ENCODE assay signal across 1 cellular context in the genomic region with DNA sequence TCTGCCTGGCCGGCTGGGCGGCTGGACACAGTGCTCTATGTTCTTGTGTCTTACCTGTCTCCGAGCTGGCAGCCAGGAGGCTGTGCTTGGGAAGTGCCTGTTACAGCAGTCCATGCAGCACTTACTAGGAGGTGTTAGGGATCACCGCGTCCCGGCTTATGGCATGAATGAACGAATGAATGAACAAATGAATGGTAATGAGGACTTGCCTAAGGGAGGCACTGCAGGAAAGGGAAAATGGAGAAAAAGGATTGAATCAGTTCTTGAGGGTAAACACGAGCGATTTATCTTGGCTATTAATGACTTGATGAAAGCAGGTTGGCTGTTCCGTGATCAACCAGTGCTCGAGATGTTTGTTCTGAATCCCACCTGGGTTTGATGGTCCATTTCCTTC.
TF ChIP-seq lines count a peak whose summit lies in the region.

No MANE protein-coding gene starts in this region.

TF ChIP-seq in WTC11, 78 proteins besides CTCF, POLR2A, EP300 and RAD21 (continued from another document):
- TF ChIP-seq, protein P1, sequence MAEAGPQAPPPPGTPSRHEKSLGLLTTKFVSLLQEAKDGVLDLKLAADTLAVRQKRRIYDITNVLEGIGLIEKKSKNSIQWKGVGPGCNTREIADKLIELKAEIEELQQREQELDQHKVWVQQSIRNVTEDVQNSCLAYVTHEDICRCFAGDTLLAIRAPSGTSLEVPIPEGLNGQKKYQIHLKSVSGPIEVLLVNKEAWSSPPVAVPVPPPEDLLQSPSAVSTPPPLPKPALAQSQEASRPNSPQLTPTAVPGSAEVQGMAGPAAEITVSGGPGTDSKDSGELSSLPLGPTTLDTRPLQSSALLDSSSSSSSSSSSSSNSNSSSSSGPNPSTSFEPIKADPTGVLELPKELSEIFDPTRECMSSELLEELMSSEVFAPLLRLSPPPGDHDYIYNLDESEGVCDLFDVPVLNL (CRISPR knock-in tag; IDR thresholded peaks at IDR 0.05; ENCODE audit: borderline replicate concordance, low read depth) = no peak
- TF ChIP-seq, protein P2, sequence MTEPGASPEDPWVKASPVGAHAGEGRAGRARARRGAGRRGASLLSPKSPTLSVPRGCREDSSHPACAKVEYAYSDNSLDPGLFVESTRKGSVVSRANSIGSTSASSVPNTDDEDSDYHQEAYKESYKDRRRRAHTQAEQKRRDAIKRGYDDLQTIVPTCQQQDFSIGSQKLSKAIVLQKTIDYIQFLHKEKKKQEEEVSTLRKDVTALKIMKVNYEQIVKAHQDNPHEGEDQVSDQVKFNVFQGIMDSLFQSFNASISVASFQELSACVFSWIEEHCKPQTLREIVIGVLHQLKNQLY (CRISPR knock-in tag; IDR thresholded peaks at IDR 0.05) = no peak
- TF ChIP-seq IRF2 (CRISPR knock-in tag; IDR thresholded peaks at IDR 0.05; ENCODE audit: borderline replicate concordance, low read depth) (no peak), FOXJ3 (CRISPR knock-in tag; IDR thresholded peaks at IDR 0.05; ENCODE audit: borderline replicate concordance) (no peak), GRHL2 (CRISPR knock-in tag; IDR thresholded peaks at IDR 0.05; ENCODE audit: insufficient replicate concordance, severe bottlenecking) (no peak), ZNF671 (CRISPR knock-in tag; IDR thresholded peaks at IDR 0.05) (no peak), TCF7 (CRISPR knock-in tag; IDR thresholded peaks at IDR 0.05; ENCODE audit: low read depth) (no peak), PRRX2 (CRISPR knock-in tag; IDR thresholded peaks at IDR 0.05) (no peak), ZNF317 (CRISPR knock-in tag; IDR thresholded peaks at IDR 0.05; ENCODE audit: borderline replicate concordance, low read depth) (no peak)
- TF ChIP-seq, protein P3, sequence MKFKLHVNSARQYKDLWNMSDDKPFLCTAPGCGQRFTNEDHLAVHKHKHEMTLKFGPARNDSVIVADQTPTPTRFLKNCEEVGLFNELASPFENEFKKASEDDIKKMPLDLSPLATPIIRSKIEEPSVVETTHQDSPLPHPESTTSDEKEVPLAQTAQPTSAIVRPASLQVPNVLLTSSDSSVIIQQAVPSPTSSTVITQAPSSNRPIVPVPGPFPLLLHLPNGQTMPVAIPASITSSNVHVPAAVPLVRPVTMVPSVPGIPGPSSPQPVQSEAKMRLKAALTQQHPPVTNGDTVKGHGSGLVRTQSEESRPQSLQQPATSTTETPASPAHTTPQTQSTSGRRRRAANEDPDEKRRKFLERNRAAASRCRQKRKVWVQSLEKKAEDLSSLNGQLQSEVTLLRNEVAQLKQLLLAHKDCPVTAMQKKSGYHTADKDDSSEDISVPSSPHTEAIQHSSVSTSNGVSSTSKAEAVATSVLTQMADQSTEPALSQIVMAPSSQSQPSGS (CRISPR knock-in tag; IDR thresholded peaks at IDR 0.05; ENCODE audit: borderline replicate concordance, low read depth) = no peak
- TF ChIP-seq, protein P4, sequence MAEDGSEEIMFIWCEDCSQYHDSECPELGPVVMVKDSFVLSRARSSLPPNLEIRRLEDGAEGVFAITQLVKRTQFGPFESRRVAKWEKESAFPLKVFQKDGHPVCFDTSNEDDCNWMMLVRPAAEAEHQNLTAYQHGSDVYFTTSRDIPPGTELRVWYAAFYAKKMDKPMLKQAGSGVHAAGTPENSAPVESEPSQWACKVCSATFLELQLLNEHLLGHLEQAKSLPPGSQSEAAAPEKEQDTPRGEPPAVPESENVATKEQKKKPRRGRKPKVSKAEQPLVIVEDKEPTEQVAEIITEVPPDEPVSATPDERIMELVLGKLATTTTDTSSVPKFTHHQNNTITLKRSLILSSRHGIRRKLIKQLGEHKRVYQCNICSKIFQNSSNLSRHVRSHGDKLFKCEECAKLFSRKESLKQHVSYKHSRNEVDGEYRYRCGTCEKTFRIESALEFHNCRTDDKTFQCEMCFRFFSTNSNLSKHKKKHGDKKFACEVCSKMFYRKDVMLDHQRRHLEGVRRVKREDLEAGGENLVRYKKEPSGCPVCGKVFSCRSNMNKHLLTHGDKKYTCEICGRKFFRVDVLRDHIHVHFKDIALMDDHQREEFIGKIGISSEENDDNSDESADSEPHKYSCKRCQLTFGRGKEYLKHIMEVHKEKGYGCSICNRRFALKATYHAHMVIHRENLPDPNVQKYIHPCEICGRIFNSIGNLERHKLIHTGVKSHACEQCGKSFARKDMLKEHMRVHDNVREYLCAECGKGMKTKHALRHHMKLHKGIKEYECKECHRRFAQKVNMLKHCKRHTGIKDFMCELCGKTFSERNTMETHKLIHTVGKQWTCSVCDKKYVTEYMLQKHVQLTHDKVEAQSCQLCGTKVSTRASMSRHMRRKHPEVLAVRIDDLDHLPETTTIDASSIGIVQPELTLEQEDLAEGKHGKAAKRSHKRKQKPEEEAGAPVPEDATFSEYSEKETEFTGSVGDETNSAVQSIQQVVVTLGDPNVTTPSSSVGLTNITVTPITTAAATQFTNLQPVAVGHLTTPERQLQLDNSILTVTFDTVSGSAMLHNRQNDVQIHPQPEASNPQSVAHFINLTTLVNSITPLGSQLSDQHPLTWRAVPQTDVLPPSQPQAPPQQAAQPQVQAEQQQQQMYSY (CRISPR knock-in tag; IDR thresholded peaks at IDR 0.05) = no peak
- TF ChIP-seq, protein P5, sequence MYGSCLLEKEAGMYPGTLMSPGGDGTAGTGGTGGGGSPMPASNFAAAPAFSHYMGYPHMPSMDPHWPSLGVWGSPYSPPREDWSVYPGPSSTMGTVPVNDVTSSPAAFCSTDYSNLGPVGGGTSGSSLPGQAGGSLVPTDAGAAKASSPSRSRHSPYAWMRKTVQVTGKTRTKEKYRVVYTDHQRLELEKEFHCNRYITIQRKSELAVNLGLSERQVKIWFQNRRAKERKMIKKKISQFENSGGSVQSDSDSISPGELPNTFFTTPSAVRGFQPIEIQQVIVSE (CRISPR knock-in tag; IDR thresholded peaks at IDR 0.05; ENCODE audit: borderline replicate concordance) = no peak
- TF ChIP-seq, protein P6, sequence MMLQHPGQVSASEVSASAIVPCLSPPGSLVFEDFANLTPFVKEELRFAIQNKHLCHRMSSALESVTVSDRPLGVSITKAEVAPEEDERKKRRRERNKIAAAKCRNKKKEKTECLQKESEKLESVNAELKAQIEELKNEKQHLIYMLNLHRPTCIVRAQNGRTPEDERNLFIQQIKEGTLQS (CRISPR knock-in tag; conservative IDR thresholded peaks at IDR 0.05) = no peak
